Comparison of ENCODE assay signal across 9 cellular contexts in the genomic region with DNA sequence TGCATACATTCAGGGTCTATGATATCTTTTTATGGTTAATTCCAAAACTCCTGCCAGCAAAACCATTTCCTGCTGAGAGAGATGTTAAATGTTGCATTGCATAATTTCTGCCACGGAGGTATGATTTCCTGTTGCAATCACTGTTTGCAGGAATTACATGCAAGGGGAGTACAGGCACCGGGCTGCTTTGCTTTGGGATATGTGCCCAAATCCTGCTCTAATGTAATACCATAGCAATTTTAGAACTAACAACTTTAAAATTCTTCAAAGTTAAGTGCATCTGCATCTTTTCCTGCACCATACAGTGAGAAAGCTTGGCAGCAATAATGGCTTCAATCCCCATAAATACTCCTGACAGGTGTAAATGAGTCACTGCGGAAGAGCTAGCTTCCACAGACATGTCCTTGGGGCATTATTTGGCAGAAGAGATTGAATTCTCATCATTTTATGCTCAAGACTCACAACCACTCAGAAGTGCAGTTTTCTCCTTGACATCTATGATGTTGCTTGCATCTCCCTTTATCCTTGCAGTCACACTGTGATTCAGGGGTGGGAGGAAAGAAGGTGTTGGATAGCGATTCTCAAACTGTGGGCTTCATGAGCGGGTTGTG. TPM values are rescaled to one million over a fixed set of nuclear protein-coding genes. Genes with fewer than 3 reads are reported as not detected.
DNase-seq lines count a peak whose midpoint lies in the region; TF ChIP-seq lines count a peak whose summit lies in the region.
"Had no signal": no experiment of that assay in that cellular context is flagged by ENCODE, and none has a peak within 500 bp of the region (broad histone marks: within the 10 kb centered on the region; RNA-seq: fewer than 3 reads in every experiment).

No MANE protein-coding gene starts in this region.

- H3K36me3 Mint-ChIP-seq in neural crest cell (ENCODE audit: low read depth): peaks cover 6% of the 10 kb centered on the region
- H3K36me3 Mint-ChIP-seq in endodermal cell (ENCODE audit: low read depth): peaks cover 18% of the 10 kb centered on the region

- 84 to 92% methylated on average over 3 to 5 of the region's 5 CpGs for WGBS in endodermal cell (ENCODE audit: insufficient coverage in 1 of 2, insufficient read length in 1 of 2), 2 experiments

- H3K27ac Mint-ChIP-seq in neural crest cell (ENCODE audit: unreplicated experiment) (peak overlapping the region; percentile 13), endodermal cell (no peak overlapping the region)

- H3K9ac ChIP-seq in endodermal cell (ENCODE audit: extremely low read depth, low read length, poor library complexity, severe bottlenecking): no peak overlapping the region

- H3K9me3 Mint-ChIP-seq in neural crest cell: no peaks in the 10 kb centered on the region
- peaks cover 4% of the 10 kb centered on the region for H3K9me3 Mint-ChIP-seq in endodermal cell

- H3K27me3 ChIP-seq in MG63 (no peaks in the 10 kb centered on the region), endodermal cell (ENCODE audit: control insufficient read depth, insufficient read depth, low read length, poor library complexity, severe bottlenecking) (no peaks in the 10 kb centered on the region)

- DNase-seq in MG63 (peak; percentile 54), dermis blood vessel endothelial cell (peak; percentile 78), neural crest cell (ENCODE audit: low read depth, low spot score) (no peak), NCI-H2171 (lab: John Stamatoyannopoulos, UW) (no peak), endodermal cell (no peak)
- no peak for DNase-seq in stimulated activated CD4-positive, alpha-beta T cell treated with anti-CD3 and anti-CD28 coated beads, Interleukin-15, amount 100 ng/mL, for 24 hours
- DNase-seq in stimulated activated CD4-positive, alpha-beta T cell treated with anti-CD3 and anti-CD28 coated beads, Interleukin-4, amount 100 ng/mL, for 4 hours: no peak
- DNase-seq: NK-92 treated with Interleukin-12 subunit alpha and Interleukin-12 subunit beta, amount 100 ng/mL, for 24 hours had no signal

- H3K4me1 Mint-ChIP-seq in neural crest cell (peaks cover 41% of the 10 kb centered on the region), endodermal cell (peaks cover 19% of the 10 kb centered on the region)

- no peaks in the 10 kb centered on the region for H3K9me3 ChIP-seq in MG63
- peaks cover 7% of the 10 kb centered on the region for H3K9me3 ChIP-seq in endodermal cell (ENCODE audit: control insufficient read depth, low read length)

- H3K36me3 ChIP-seq in MG63 (no peaks in the 10 kb centered on the region), endodermal cell (ENCODE audit: control insufficient read depth, insufficient read depth, low read length) (peaks cover 13% of the 10 kb centered on the region)

- H3K27me3 Mint-ChIP-seq in neural crest cell (ENCODE audit: low read depth) (no peaks in the 10 kb centered on the region), endodermal cell (ENCODE audit: insufficient read depth) (peaks cover 9% of the 10 kb centered on the region)

- no peak overlapping the region for H3K4me3 Mint-ChIP-seq in neural crest cell
- H3K4me3 Mint-ChIP-seq in endodermal cell: no peak overlapping the region

- H3K4me3 ChIP-seq in MG63 (no peak overlapping the region), endodermal cell (ENCODE audit: low read length) (no peak overlapping the region)

- TF ChIP-seq CTCF in C4-2B (conservative IDR thresholded peaks at IDR 0.05) (no peak), neural crest cell (conservative IDR thresholded peaks at IDR 0.05) (no peak), endodermal cell (conservative IDR thresholded peaks at IDR 0.05) (no peak)

- peak overlapping the region; percentile 16; the same call in 1 of the 2 replicates for H3K27ac ChIP-seq in C4-2B
- no peak overlapping the region for H3K27ac ChIP-seq in endodermal cell (ENCODE audit: low read depth, low read length)

- no peaks in the 10 kb centered on the region for H3K4me1 ChIP-seq in endodermal cell (ENCODE audit: control insufficient read depth, insufficient read depth, low read length)

RNA-seq across cellular contexts. Expression of gene TRIM2, which starts 29.6 kb away (rescaled TPM):
- total RNA-seq in MG63 (2014; rRNA removed; shearing (Covaris generic); ENCODE audit: low replicate concordance): 7.0 and 10.5 TPM in 2 replicates
- total RNA-seq in dermis blood vessel endothelial cell (8.6 and 12.6 TPM in 2 replicates), neural crest cell (105 and 106 TPM in 2 replicates), endodermal cell (10 to 100 TPM; 31.8 to 56.1 TPM)
- 83.8 TPM for polyA plus RNA-seq in endodermal cell (2013, experiment 1 of 2)
- 72.7 TPM for polyA plus RNA-seq in endodermal cell (2013, experiment 2 of 2)

Comparison
In these comparisons a context has a peak if more than half of its experiments do, and no peak if none do; other contexts are left out.
1. DNase-seq: peak in MG63 (single experiment) and dermis blood vessel endothelial cell (single experiment); none in neural crest cell (single experiment), NCI-H2171 (single experiment), stimulated activated CD4-positive, alpha-beta T cell treated with anti-CD3 and anti-CD28 coated beads, Interleukin-15, amount 100 ng/mL, for 24 hours (single experiment), stimulated activated CD4-positive, alpha-beta T cell treated with anti-CD3 and anti-CD28 coated beads, Interleukin-4, amount 100 ng/mL, for 4 hours (0 of 2) and endodermal cell (single experiment).